Comparison of ENCODE assay signal across 10 cellular contexts in the genomic region with DNA sequence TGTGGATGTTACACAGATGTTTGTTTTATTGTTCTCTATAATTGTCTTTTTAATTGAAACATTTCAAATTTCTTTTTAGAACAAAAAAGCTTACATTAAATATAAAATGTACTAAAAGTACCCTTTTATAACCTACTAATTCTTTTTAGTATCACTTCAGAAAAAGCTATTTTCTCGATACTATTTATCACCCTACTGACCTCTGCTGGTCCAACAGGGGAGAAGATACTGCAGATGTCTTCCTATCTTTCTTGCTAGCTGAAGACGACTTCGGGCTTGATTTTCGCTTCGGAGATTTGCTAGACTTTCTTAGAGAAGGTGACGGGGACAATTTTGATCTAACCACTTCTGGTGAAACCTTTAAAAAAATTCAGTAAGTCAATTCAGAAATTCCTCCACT. TPM values are rescaled to one million over a fixed set of nuclear protein-coding genes. Genes with fewer than 3 reads are reported as not detected.
DNase-seq lines count a peak whose midpoint lies in the region; ATAC-seq and TF ChIP-seq lines count a peak whose summit lies in the region.
"Had no signal": no experiment of that assay in that cellular context is flagged by ENCODE, and none has a peak within 500 bp of the region (broad histone marks: within the 10 kb centered on the region; RNA-seq: fewer than 3 reads in every experiment).

No MANE protein-coding gene starts in this region.

- no peaks in the 10 kb centered on the region for H3K9me3 Mint-ChIP-seq in neural progenitor cell
- H3K9me3 Mint-ChIP-seq: stimulated activated naive CD8-positive, alpha-beta T cell treated with anti-CD3 and anti-CD28 coated beads, Interleukin-15, Interleukin-2, amounts not matched to agents 100 ng/mL and 50 ng/mL, for 24 hours had no signal

- no peaks in the 10 kb centered on the region for H3K4me1 Mint-ChIP-seq in neural progenitor cell

- TF ChIP-seq CTCF in NB4 (IDR thresholded peaks at IDR 0.05; ENCODE audit: low read depth, low read length), result peak; percentile 21
- peak in 52 of 56 donors; percentile 18 to 63 (median 44) for TF ChIP-seq CTCF in dorsolateral prefrontal cortex (IDR thresholded peaks at IDR 0.05 in 54 of 56, conservative IDR thresholded peaks at IDR 0.05 in 2 of 56; ENCODE audit: low read depth in 1 of 56, partially characterized antibody in 56 of 56)
- TF ChIP-seq CTCF in neural progenitor cell (IDR thresholded peaks at IDR 0.05), result peak; percentile 64

- peaks cover 30% of the 10 kb centered on the region for H3K36me3 ChIP-seq in neural progenitor cell

- no peaks in the 10 kb centered on the region for H3K9me3 ChIP-seq in neural progenitor cell (ENCODE audit: low read depth)
- H3K9me3 ChIP-seq: sigmoid colon had no signal

- H3K4me1 ChIP-seq in neural progenitor cell, result no peaks in the 10 kb centered on the region
- H3K4me1 ChIP-seq: sigmoid colon had no signal

- H3K36me3 Mint-ChIP-seq in neural progenitor cell, result peaks cover 24% of the 10 kb centered on the region

- H2AFZ ChIP-seq in neural progenitor cell (replicated peaks), result no peak overlapping the region

- H3K27ac ChIP-seq in dorsolateral prefrontal cortex (no peak overlapping the region), neural progenitor cell (no peak overlapping the region)
- H3K27ac ChIP-seq: sigmoid colon had no signal

- no peak overlapping the region for H3K4me3 Mint-ChIP-seq in neural progenitor cell
- H3K4me3 Mint-ChIP-seq: activated CD8-positive, alpha-beta T cell treated with anti-CD3 and anti-CD28 coated beads, Interleukin-2, amount 10 ng/mL, durations not matched to agents 7 days and 5 days; stimulated activated naive CD8-positive, alpha-beta T cell treated with anti-CD3 and anti-CD28 coated beads, Interleukin-15, Interleukin-2, amounts not matched to agents 100 ng/mL and 50 ng/mL, for 24 hours had no signal

- no peak overlapping the region for H3K9ac ChIP-seq in neural progenitor cell

- no peak overlapping the region for H3K27ac Mint-ChIP-seq in neural progenitor cell
- H3K27ac Mint-ChIP-seq: activated CD8-positive, alpha-beta T cell treated with anti-CD3 and anti-CD28 coated beads, Interleukin-2, amount 10 ng/mL, durations not matched to agents 7 days and 5 days; stimulated activated naive CD8-positive, alpha-beta T cell treated with anti-CD3 and anti-CD28 coated beads, Interleukin-15, Interleukin-2, amounts not matched to agents 100 ng/mL and 50 ng/mL, for 24 hours had no signal

- H4K20me1 ChIP-seq in neural progenitor cell (ENCODE audit: low read depth), result peaks cover 11% of the 10 kb centered on the region

- no peak for ATAC-seq in HG03565 (IDR thresholded peaks at IDR 0.05; ENCODE audit: unreplicated experiment)
- ATAC-seq: activated CD8-positive, alpha-beta T cell treated with anti-CD3 and anti-CD28 coated beads, Interleukin-2, amount 10 ng/mL, durations not matched to agents 7 days and 5 days had no signal

- H3K27me3 ChIP-seq in dorsolateral prefrontal cortex, result no peaks in the 10 kb centered on the region
- H3K27me3 ChIP-seq in neural progenitor cell, result no peaks in the 10 kb centered on the region
- H3K27me3 ChIP-seq: sigmoid colon had no signal

- no peak overlapping the region for H3K4me3 ChIP-seq in NB4 (ENCODE audit: low read depth, low read length)
- no peak overlapping the region for H3K4me3 ChIP-seq in dorsolateral prefrontal cortex
- H3K4me3 ChIP-seq in neural progenitor cell, result no peak overlapping the region
- H3K4me3 ChIP-seq: sigmoid colon had no signal

- no peak for TF ChIP-seq POLR2A in NB4 (IDR thresholded peaks at IDR 0.05; ENCODE audit: extremely low read depth, insufficient read length)

- DNase-seq in EH (ENCODE audit: low read depth) (peak; percentile 20), NB4 (ENCODE audit: low read depth) (peak; percentile 29), dorsolateral prefrontal cortex (peak in 2 of 10 donors; percentile 10 to 15), neural progenitor cell (ENCODE audit: low spot score) (peak; percentile 40), NCI-H1105 (lab: John Stamatoyannopoulos, UW) (no peak), NCI-H2107 treated with DMSO at 0.1 percent for 48 hours (lab: John Stamatoyannopoulos, UW; ENCODE audit: unreplicated experiment) (no peak)
- DNase-seq: activated CD8-positive, alpha-beta T cell treated with anti-CD3 and anti-CD28 coated beads, Interleukin-2, amount 10 ng/mL, durations not matched to agents 7 days and 5 days; sigmoid colon had no signal

- peaks cover 6% of the 10 kb centered on the region for H3F3A ChIP-seq in neural progenitor cell (ENCODE audit: low read depth)

- intact Hi-C loops in dorsolateral prefrontal cortex (cut with DNase I), result loop anchor here in 1 of 2 donors (10.0 kb wide), 1 partner anchor 195 kb away; no protein-coding TSS in a partner anchor

- H3K79me2 ChIP-seq in neural progenitor cell (ENCODE audit: low read depth), result no peaks in the 10 kb centered on the region

- H3K27me3 Mint-ChIP-seq in neural progenitor cell (ENCODE audit: insufficient read depth, low read depth), result no peaks in the 10 kb centered on the region
- H3K27me3 Mint-ChIP-seq: stimulated activated naive CD8-positive, alpha-beta T cell treated with anti-CD3 and anti-CD28 coated beads, Interleukin-15, Interleukin-2, amounts not matched to agents 100 ng/mL and 50 ng/mL, for 24 hours had no signal

- no peak overlapping the region for H3K4me2 ChIP-seq in neural progenitor cell

RNA-seq across cellular contexts. Expression of gene ZC3H13, which starts 42.4 kb away (rescaled TPM):
- total RNA-seq in dorsolateral prefrontal cortex (100 to 1,000 TPM in 35 of 120 experiments, 10 to 100 TPM in 85; 64.3 to 130 (median 93.6) TPM), neural progenitor cell (ENCODE audit: low replicate concordance) (22.7 and 41.4 TPM in 2 replicates)

Comparison
In these comparisons a context has a peak if more than half of its experiments do, and no peak if none do; other contexts are left out.
1. DNase-seq: peak in EH (single experiment), NB4 (single experiment) and neural progenitor cell (single experiment); none in NCI-H1105 (single experiment) and NCI-H2107 treated with DMSO at 0.1 percent for 48 hours (single experiment).
2. Peak in every context shown above with its lines, with median percentiles within 50 percentile points of each other: CTCF ChIP-seq.